In genomic region chr2:54630841-54631497, GRCh38 we compare ENCODE assay signal across 12 cellular contexts.
DNase-seq lines count a peak whose midpoint lies in the region; ATAC-seq and TF ChIP-seq lines count a peak whose summit lies in the region.
"Had no signal": no experiment of that assay in that cellular context is flagged by ENCODE, and none has a peak within 500 bp of the region (broad histone marks: within the 10 kb centered on the region; RNA-seq: fewer than 3 reads in every experiment).

No MANE protein-coding gene starts in this region.

- H3K9me3 Mint-ChIP-seq in activated T-cell treated with anti-CD3 and anti-CD28 coated beads, Interleukin-2, amount 50 U/mL, for 72 hours: no peaks in the 10 kb centered on the region
- no peaks in the 10 kb centered on the region for H3K9me3 Mint-ChIP-seq in naive thymus-derived CD4-positive, alpha-beta T cell
- H3K9me3 Mint-ChIP-seq in neural progenitor cell: no peaks in the 10 kb centered on the region

- no peak overlapping the region for H2AFZ ChIP-seq in neural progenitor cell (replicated peaks)
- H2AFZ ChIP-seq: GM23248 had no signal

- H3K79me2 ChIP-seq in neural progenitor cell (ENCODE audit: low read depth): no peaks in the 10 kb centered on the region

- no peak overlapping the region for H3K4me3 Mint-ChIP-seq in activated T-cell treated with anti-CD3 and anti-CD28 coated beads, Interleukin-2, amount 50 U/mL, for 72 hours
- H3K4me3 Mint-ChIP-seq in naive thymus-derived CD4-positive, alpha-beta T cell: no peak overlapping the region
- H3K4me3 Mint-ChIP-seq in neural progenitor cell: no peak overlapping the region

- H3K27ac ChIP-seq in dorsolateral prefrontal cortex (peak overlapping the region in 53 of 59 donors; percentile 5 to 80 (median 55)), upper lobe of left lung (peak overlapping the region; percentile 32 to 90 (median 77)), neural progenitor cell (no peak overlapping the region)
- no peak overlapping the region for H3K27ac ChIP-seq in naive thymus-derived CD4-positive, alpha-beta T cell (ENCODE audit: low read depth, low read length)

- CTCF ChIA-PET in naive thymus-derived CD4-positive, alpha-beta T cell (lab: Charles Lee): no interaction called here

- H3K27me3 ChIP-seq in dorsolateral prefrontal cortex (no peaks in the 10 kb centered on the region), upper lobe of left lung (no peaks in the 10 kb centered on the region), neural progenitor cell (no peaks in the 10 kb centered on the region)
- no peaks in the 10 kb centered on the region for H3K27me3 ChIP-seq in naive thymus-derived CD4-positive, alpha-beta T cell (ENCODE audit: control insufficient read depth in 2 of 2, insufficient read depth in 2 of 2, low read length in 2 of 2)
- H3K27me3 ChIP-seq: transverse colon had no signal

- H3K9me3 ChIP-seq in naive thymus-derived CD4-positive, alpha-beta T cell (ENCODE audit: control insufficient read depth in 2 of 3, low read length in 3 of 3): no peaks in the 10 kb centered on the region
- no peaks in the 10 kb centered on the region for H3K9me3 ChIP-seq in upper lobe of left lung
- no peaks in the 10 kb centered on the region for H3K9me3 ChIP-seq in neural progenitor cell (ENCODE audit: low read depth)
- H3K9me3 ChIP-seq: transverse colon had no signal

- no peak for DNase-seq in activated T-cell treated with anti-CD3 and anti-CD28 coated beads, Interleukin-2, amount 50 U/mL, for 72 hours
- no peak for DNase-seq in activated T-cell treated with anti-CD3 and anti-CD28 coated beads, Interleukin-2, amount 50 U/mL, for 1 hour
- peak in 1 of 10 donors; percentile 33 for DNase-seq in dorsolateral prefrontal cortex
- no peak for DNase-seq in naive thymus-derived CD4-positive, alpha-beta T cell
- peak in 1 of 2 donors; percentile 74 for DNase-seq in upper lobe of left lung
- no peak for DNase-seq in neural progenitor cell (ENCODE audit: low spot score)
- DNase-seq in COR-L47 (lab: John Stamatoyannopoulos, UW): no peak
- DNase-seq: DMS153, GM23248, NCI-H1092 treated with DMSO at 0.1 percent for 48 hours, transverse colon had no signal

- H3K4me2 ChIP-seq in neural progenitor cell: no peak overlapping the region

- POLR2A ChIA-PET in naive thymus-derived CD4-positive, alpha-beta T cell (lab: Charles Lee): interaction anchor here (0.9 kb wide), 1 partner anchor 10 kb away, joined by 3 read pairs; no protein-coding TSS in a partner anchor

- H3K9ac ChIP-seq in neural progenitor cell: no peak overlapping the region
- H3K9ac ChIP-seq: GM23248 had no signal

- no peaks in the 10 kb centered on the region for H3K27me3 Mint-ChIP-seq in activated T-cell treated with anti-CD3 and anti-CD28 coated beads, Interleukin-2, amount 50 U/mL, for 72 hours (ENCODE audit: low read depth)
- H3K27me3 Mint-ChIP-seq in naive thymus-derived CD4-positive, alpha-beta T cell: no peaks in the 10 kb centered on the region
- no peaks in the 10 kb centered on the region for H3K27me3 Mint-ChIP-seq in neural progenitor cell (ENCODE audit: insufficient read depth, low read depth)

- H3K36me3 ChIP-seq in naive thymus-derived CD4-positive, alpha-beta T cell (ENCODE audit: control insufficient read depth in 2 of 3, insufficient read depth in 3 of 3, low read length in 3 of 3): peaks cover 39 to 89% (median 47%) of the 10 kb centered on the region in 3 experiments
- H3K36me3 ChIP-seq in upper lobe of left lung: peaks cover 50 to 94% (median 73%) of the 10 kb centered on the region in 4 donors
- no peaks in the 10 kb centered on the region for H3K36me3 ChIP-seq in neural progenitor cell

- H3K36me3 Mint-ChIP-seq in activated T-cell treated with anti-CD3 and anti-CD28 coated beads, Interleukin-2, amount 50 U/mL, for 72 hours (ENCODE audit: insufficient read depth in 2 of 2): peaks cover 15 to 44% of the 10 kb centered on the region in 2 donors
- H3K36me3 Mint-ChIP-seq in naive thymus-derived CD4-positive, alpha-beta T cell: peaks cover 22 to 63% (median 39%) of the 10 kb centered on the region in 5 donors
- peaks cover 50% of the 10 kb centered on the region for H3K36me3 Mint-ChIP-seq in neural progenitor cell

- intact Hi-C loops in dorsolateral prefrontal cortex (cut with DNase I): no loop called here
- intact Hi-C loops in naive thymus-derived CD4-positive, alpha-beta T cell (cut with micrococcal nuclease): loop anchor here in 1 of 2 donors (5.0 kb wide), 1 partner anchor 109 kb away; no protein-coding TSS in a partner anchor

- TF ChIP-seq POLR2A in upper lobe of left lung (IDR thresholded peaks at IDR 0.05): no peak

- peaks cover 26% of the 10 kb centered on the region for H3K4me1 Mint-ChIP-seq in activated T-cell treated with anti-CD3 and anti-CD28 coated beads, Interleukin-2, amount 50 U/mL, for 72 hours (ENCODE audit: low read depth)
- peaks cover 20 to 54% (median 37%) of the 10 kb centered on the region in 7 donors for H3K4me1 Mint-ChIP-seq in naive thymus-derived CD4-positive, alpha-beta T cell
- H3K4me1 Mint-ChIP-seq in neural progenitor cell: peaks cover 10% of the 10 kb centered on the region

- H3K4me3 ChIP-seq in dorsolateral prefrontal cortex (peak overlapping the region in 15 of 59 donors; percentile 1 to 27 (median 12)), upper lobe of left lung (no peak overlapping the region), neural progenitor cell (no peak overlapping the region)
- H3K4me3 ChIP-seq in naive thymus-derived CD4-positive, alpha-beta T cell (ENCODE audit: low read length): no peak overlapping the region
- H3K4me3 ChIP-seq: GM23248, transverse colon had no signal

- 68 to 82% methylated on average over 13 to 29 of the region's 30 CpGs for WGBS in upper lobe of left lung, 2 donors

- peak overlapping the region; percentile 40 for H3K27ac Mint-ChIP-seq in activated T-cell treated with anti-CD3 and anti-CD28 coated beads, Interleukin-2, amount 50 U/mL, for 72 hours
- H3K27ac Mint-ChIP-seq in naive thymus-derived CD4-positive, alpha-beta T cell: peak overlapping the region in 6 of 9 donors; percentile 14 to 70 (median 50)
- no peak overlapping the region for H3K27ac Mint-ChIP-seq in neural progenitor cell

- H4K20me1 ChIP-seq in neural progenitor cell (ENCODE audit: low read depth): no peaks in the 10 kb centered on the region

- no peaks in the 10 kb centered on the region for H3F3A ChIP-seq in neural progenitor cell (ENCODE audit: low read depth)

- TF ChIP-seq CTCF in dorsolateral prefrontal cortex (IDR thresholded peaks at IDR 0.05 in 54 of 56, conservative IDR thresholded peaks at IDR 0.05 in 2 of 56; ENCODE audit: low read depth in 1 of 56, partially characterized antibody in 56 of 56): no peak
- no peak for TF ChIP-seq CTCF in upper lobe of left lung (IDR thresholded peaks at IDR 0.05)
- TF ChIP-seq CTCF in neural progenitor cell (IDR thresholded peaks at IDR 0.05): no peak

- TF ChIP-seq EP300 in upper lobe of left lung (IDR thresholded peaks at IDR 0.05): no peak

- no peak for ATAC-seq in activated T-cell treated with anti-CD3 and anti-CD28 coated beads, Interleukin-2, amount 50 U/mL, for 72 hours (replicated peaks in 1 of 2)
- ATAC-seq in naive thymus-derived CD4-positive, alpha-beta T cell: no peak
- ATAC-seq in upper lobe of left lung (ENCODE audit: low FRiP score in 2 of 2): no peak
- ATAC-seq in GM18909 (IDR thresholded peaks at IDR 0.05; ENCODE audit: poor library complexity, unreplicated experiment): no peak

- peaks cover 0 to 16% of the 10 kb centered on the region in 2 donors for H3K4me1 ChIP-seq in naive thymus-derived CD4-positive, alpha-beta T cell (ENCODE audit: control insufficient read depth in 2 of 2, insufficient read depth in 2 of 2, low read length in 2 of 2)
- H3K4me1 ChIP-seq in upper lobe of left lung: peaks cover 25 to 66% (median 49%) of the 10 kb centered on the region in 4 donors
- H3K4me1 ChIP-seq in neural progenitor cell: no peaks in the 10 kb centered on the region

Comparison
In these comparisons a context has a peak if more than half of its experiments do, and no peak if none do; other contexts are left out.
1. H3K27ac ChIP-seq: peak in dorsolateral prefrontal cortex (53 of 59) and upper lobe of left lung (4 of 4); none in naive thymus-derived CD4-positive, alpha-beta T cell (single experiment) and neural progenitor cell (single experiment).